In the genomic region with DNA sequence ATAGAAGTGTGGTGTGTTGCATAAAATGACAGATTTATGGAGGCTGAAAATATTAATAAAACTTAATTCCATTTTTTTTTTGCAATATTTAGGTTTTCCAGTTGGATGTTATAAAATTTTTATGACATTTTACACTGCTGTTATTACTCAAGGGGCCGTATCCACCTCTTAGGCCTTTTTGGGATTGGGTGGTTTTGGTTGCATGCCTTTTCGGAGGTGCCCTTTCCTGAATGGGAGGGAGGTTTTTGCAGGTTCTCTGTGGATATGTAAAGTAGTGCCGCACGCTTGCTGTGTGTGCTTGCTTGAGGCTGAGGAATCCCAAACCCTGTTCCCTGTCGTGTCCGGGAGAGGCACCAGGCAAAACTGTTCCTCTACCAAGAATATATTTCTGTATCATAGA, we compare ENCODE assay signal across 12 cellular contexts. TPM values are rescaled to one million over a fixed set of nuclear protein-coding genes. Genes with fewer than 3 reads are reported as not detected.
A peak's percentile ranks its signal among the peaks of the same experiment; 100 is the strongest.
DNase-seq lines count a peak whose midpoint lies in the region; ATAC-seq and TF ChIP-seq lines count a peak whose summit lies in the region.
"Had no signal": no experiment of that assay in that cellular context is flagged by ENCODE, and none has a peak within 500 bp of the region (broad histone marks: within the 10 kb centered on the region; RNA-seq: fewer than 3 reads in every experiment).

No MANE protein-coding gene starts in this region.

- peaks cover 17% of the 10 kb centered on the region; the same call in 1 of the 2 replicates for H3F3A ChIP-seq in SU-DHL-6 (ENCODE audit: insufficient read depth)

- H3K79me2 ChIP-seq in SU-DHL-6 (ENCODE audit: insufficient read depth, low read length), result peaks cover 94% of the 10 kb centered on the region

- H3K27ac ChIP-seq in SU-DHL-6 (ENCODE audit: low read depth, low read length) (no peak overlapping the region), right cardiac atrium (ENCODE audit: low read length) (peak overlapping the region; percentile 37), body of pancreas (peak overlapping the region in 1 of 4 donors; percentile 99)
- H3K27ac ChIP-seq: 22Rv1, brain microvascular endothelial cell had no signal

- TF ChIP-seq CTCF in SU-DHL-6 (IDR thresholded peaks at IDR 0.05; ENCODE audit: insufficient read depth, low read length, poor library complexity, severe bottlenecking) (no peak), body of pancreas (IDR thresholded peaks at IDR 0.05) (no peak)

- H3K27ac Mint-ChIP-seq in stimulated activated naive B cell treated with anti-CD40 and anti-IgM and Interleukin-4, amounts not matched to agents 10 μg/mL and 1 μg/mL and 100 μg/mL, for 72 hours, result peak overlapping the region; percentile 31

- no peaks in the 10 kb centered on the region for H3K27me3 ChIP-seq in SU-DHL-6 (ENCODE audit: low read length)
- H3K27me3 ChIP-seq in right cardiac atrium (ENCODE audit: control insufficient read depth, insufficient read depth), result no peaks in the 10 kb centered on the region
- H3K27me3 ChIP-seq in body of pancreas, result no peaks in the 10 kb centered on the region
- H3K27me3 ChIP-seq: brain microvascular endothelial cell had no signal

- peak; percentile 64 for DNase-seq in DMS79 treated with DMSO at 0.1 percent for 48 hours (lab: John Stamatoyannopoulos, UW)
- no peak for DNase-seq in DMS79 (lab: John Stamatoyannopoulos, UW)
- no peak for DNase-seq in right cardiac atrium
- no peak for DNase-seq in stimulated activated naive B cell treated with anti-CD40 and anti-IgM and Interleukin-4, amounts not matched to agents 10 μg/mL and 1 μg/mL and 100 μg/mL, for 72 hours
- DNase-seq in NCI-H2107 (lab: John Stamatoyannopoulos, UW), result no peak
- DNase-seq in body of pancreas, result no peak
- DNase-seq: brain microvascular endothelial cell, NCI-H510A, SW 1271 had no signal

- WGBS in right cardiac atrium, result 58% methylated on average over 6 of the region's 6 CpGs
- WGBS in body of pancreas, 2 donors, result 82 to 88% methylated on average over 6 of the region's 6 CpGs

- no peaks in the 10 kb centered on the region for H3K27me3 Mint-ChIP-seq in stimulated activated naive B cell treated with anti-CD40 and anti-IgM and Interleukin-4, amounts not matched to agents 10 μg/mL and 1 μg/mL and 100 μg/mL, for 72 hours

- no peak overlapping the region for H2AFZ ChIP-seq in SU-DHL-6 (ENCODE audit: low read depth, low read length, severe bottlenecking)

- H3K4me1 ChIP-seq in right cardiac atrium (ENCODE audit: control insufficient read depth, insufficient read depth, low read length) (peaks cover 12% of the 10 kb centered on the region), body of pancreas (peaks cover 41% of the 10 kb centered on the region)

- H3K36me3 ChIP-seq in SU-DHL-6 (ENCODE audit: low read length) (peaks cover 35% of the 10 kb centered on the region; the same call in 1 of the 2 replicates), body of pancreas (replicated peaks in 1 of 2; ENCODE audit: insufficient read depth in 1 of 2, low read depth in 2 of 2) (no peaks in the 10 kb centered on the region)
- H3K36me3 ChIP-seq: brain microvascular endothelial cell had no signal

- H3K9me3 Mint-ChIP-seq in stimulated activated naive B cell treated with anti-CD40 and anti-IgM and Interleukin-4, amounts not matched to agents 10 μg/mL and 1 μg/mL and 100 μg/mL, for 72 hours, result no peaks in the 10 kb centered on the region

- no peak overlapping the region for H3K9ac ChIP-seq in SU-DHL-6 (ENCODE audit: low read length)

- intact Hi-C loops in right cardiac atrium (cut with DNase I) (loop anchor here in 2 of 4 donors (10.0 kb wide), 3 partner anchors 61 to 241 kb away; no protein-coding TSS in a partner anchor), body of pancreas (cut with DNase I) (no loop called here)

- peaks cover 8 to 21% of the 10 kb centered on the region in 2 donors for H3K36me3 Mint-ChIP-seq in stimulated activated naive B cell treated with anti-CD40 and anti-IgM and Interleukin-4, amounts not matched to agents 10 μg/mL and 1 μg/mL and 100 μg/mL, for 72 hours

- H3K4me2 ChIP-seq in SU-DHL-6 (ENCODE audit: low read depth, low read length, poor library complexity, severe bottlenecking), result peak overlapping the region; percentile 95

- H3K4me3 Mint-ChIP-seq in stimulated activated naive B cell treated with anti-CD40 and anti-IgM and Interleukin-4, amounts not matched to agents 10 μg/mL and 1 μg/mL and 100 μg/mL, for 72 hours, result peak overlapping the region in 1 of 2 donors; percentile 25

- no peaks in the 10 kb centered on the region for H3K9me3 ChIP-seq in SU-DHL-6 (ENCODE audit: insufficient read depth, low read length)
- H3K9me3 ChIP-seq in right cardiac atrium (ENCODE audit: control insufficient read depth, low read length), result no peaks in the 10 kb centered on the region
- H3K9me3 ChIP-seq in body of pancreas, result no peaks in the 10 kb centered on the region

- TF ChIP-seq POLR2A in body of pancreas (IDR thresholded peaks at IDR 0.05), result no peak

- H3K4me3 ChIP-seq in SU-DHL-6 (ENCODE audit: insufficient read depth, low read length, poor library complexity, severe bottlenecking) (no peak overlapping the region), right cardiac atrium (ENCODE audit: low read length) (peak overlapping the region; percentile 25), body of pancreas (no peak overlapping the region)

- ATAC-seq in right cardiac atrium (no peak), body of pancreas (no peak), GM21529 (IDR thresholded peaks at IDR 0.05; ENCODE audit: unreplicated experiment) (no peak)
- no peak for ATAC-seq in stimulated activated naive B cell treated with anti-CD40 and anti-IgM and Interleukin-4, amounts not matched to agents 10 μg/mL and 1 μg/mL and 100 μg/mL, for 72 hours (replicated peaks)

- peaks cover 31 to 62% of the 10 kb centered on the region in 2 donors for H3K4me1 Mint-ChIP-seq in stimulated activated naive B cell treated with anti-CD40 and anti-IgM and Interleukin-4, amounts not matched to agents 10 μg/mL and 1 μg/mL and 100 μg/mL, for 72 hours

- H4K20me1 ChIP-seq in SU-DHL-6 (ENCODE audit: low read depth, low read length), result peaks cover 71% of the 10 kb centered on the region

- H3K9me2 ChIP-seq in SU-DHL-6 (replicated peaks; ENCODE audit: insufficient read depth, low read length), result no peaks in the 10 kb centered on the region

RNA-seq across cellular contexts. Expression of gene ARID1B, which starts 6.8 kb away (rescaled TPM):
- total RNA-seq in right cardiac atrium (10 to 100 TPM; 52.3 to 59.6 (median 54.2) TPM), body of pancreas (10 to 100 TPM; 71.5 to 85.1 TPM)
- 18.3 TPM for polyA plus RNA-seq in right cardiac atrium
